Comparison of ENCODE assay signal across 8 cellular contexts in the genomic region with DNA sequence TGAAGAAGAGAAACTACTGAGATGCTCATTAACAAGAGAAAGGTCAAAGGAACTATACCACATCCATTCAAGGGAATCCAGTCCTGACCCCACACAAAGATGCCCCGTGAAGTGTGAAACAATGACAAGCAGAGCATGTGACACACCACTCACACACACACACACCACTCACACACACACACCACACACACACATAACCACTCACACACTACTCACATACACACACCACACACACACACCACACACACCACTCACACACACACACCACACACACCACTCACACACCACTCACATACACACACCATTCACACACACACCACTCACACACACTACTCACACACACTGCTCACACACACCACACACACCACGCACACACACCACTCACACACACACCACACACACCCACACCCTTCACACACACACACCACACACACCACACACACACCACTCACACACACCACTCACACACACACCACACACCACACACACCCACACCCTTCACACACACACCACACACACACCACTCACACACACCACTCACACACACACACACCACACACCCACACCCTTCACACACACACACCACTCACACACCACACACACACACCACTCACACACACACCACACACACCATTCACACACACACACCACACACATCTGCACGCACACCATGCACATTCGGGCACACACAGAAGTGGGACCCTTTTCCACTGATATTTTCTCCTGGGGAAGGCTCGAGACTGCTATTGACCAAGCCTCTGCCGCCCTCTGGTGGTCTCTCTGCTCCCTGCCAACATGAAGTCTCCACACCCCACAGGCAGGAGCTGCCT. TPM values are rescaled to one million over a fixed set of nuclear protein-coding genes. Genes with fewer than 3 reads are reported as not detected.
DNase-seq lines count a peak whose midpoint lies in the region; ATAC-seq, FAIRE-seq and TF ChIP-seq lines count a peak whose summit lies in the region.

No MANE protein-coding gene starts in this region.

- peak; percentile 77 for TF ChIP-seq CTCF in CD4-positive, alpha-beta T cell (IDR thresholded peaks at IDR 0.05)

- CTCF ChIA-PET in CD4-positive, alpha-beta T cell (lab: Charles Lee): interaction anchor here (0.6 to 4.7 kb wide), 21 partner anchors 12 to 230 kb away, joined by 3 to 69 read pairs (median 3); a partner anchor contains a TSS

- no peaks in the 10 kb centered on the region for H3K9me3 ChIP-seq in CD4-positive, alpha-beta T cell (ENCODE audit: control insufficient read depth, low read length)

- peak; percentile 93 for ATAC-seq in CD4-positive, alpha-beta T cell (ENCODE audit: poor library complexity)
- ATAC-seq in naive B cell (ENCODE audit: low read depth in 2 of 2) (peak; percentile 83 to 86), GM21423 (IDR thresholded peaks at IDR 0.05; ENCODE audit: unreplicated experiment) (no peak)

- peak overlapping the region; percentile 19 for H3K27ac Mint-ChIP-seq in CD4-positive, alpha-beta T cell
- H3K27ac Mint-ChIP-seq in naive B cell: peak overlapping the region in 4 of 6 donors; percentile 2 to 95 (median 62)

- POLR2A ChIA-PET in CD4-positive, alpha-beta T cell (lab: Charles Lee): interaction anchor here (0.6 to 1.4 kb wide), 6 partner anchors 17 to 186 kb away, joined by 3 to 10 read pairs (median 4); a partner anchor contains a TSS

- DNase-seq in CD4-positive, alpha-beta T cell: peak; percentile 76 to 90 (median 82)
- peak; percentile 87 for DNase-seq in HTR-8/SVneo (ENCODE audit: insufficient read length, low spot score)
- DNase-seq in OCI-M1 (lab: John Stamatoyannopoulos, UW): peak; percentile 94
- DNase-seq in activated CD8-positive, alpha-beta memory T cell treated with anti-CD3 and anti-CD28 coated beads, Interleukin-2, amount 50 U/mL, for 48 hours: peak; percentile 90
- peak; percentile 82 to 91 for DNase-seq in erythroblast (lab: John Stamatoyannopoulos, UW)
- peak; percentile 71 for DNase-seq in naive B cell
- DNase-seq in stimulated activated CD8-positive, alpha-beta memory T cell treated with anti-CD3 and anti-CD28 coated beads, Interleukin-7, amount 100 ng/mL, for 24 hours (ENCODE audit: low read depth): peak; percentile 72

- no peaks in the 10 kb centered on the region for H3K9me3 Mint-ChIP-seq in CD4-positive, alpha-beta T cell
- peaks cover 0 to 4% (median 0%) of the 10 kb centered on the region in 7 donors for H3K9me3 Mint-ChIP-seq in naive B cell

- peaks cover 10% of the 10 kb centered on the region for H3K4me1 Mint-ChIP-seq in CD4-positive, alpha-beta T cell (ENCODE audit: low read depth)
- peaks cover 7 to 10% (median 8%) of the 10 kb centered on the region in 3 donors for H3K4me1 Mint-ChIP-seq in naive B cell

- TF ChIP-seq POLR2A in erythroblast (IDR thresholded peaks at IDR 0.05; ENCODE audit: low read length): no peak

- intact Hi-C loops in CD4-positive, alpha-beta T cell (cut with DNase I, micrococcal nuclease): loop anchor here (1.0 to 2.0 kb wide), 3 partner anchors 37 to 179 kb away; no protein-coding TSS in a partner anchor

- peaks cover 49% of the 10 kb centered on the region for H3K36me3 Mint-ChIP-seq in CD4-positive, alpha-beta T cell (ENCODE audit: low read depth)
- peaks cover 12 to 16% of the 10 kb centered on the region in 2 donors for H3K36me3 Mint-ChIP-seq in naive B cell

- H3K27me3 ChIP-seq in CD4-positive, alpha-beta T cell (ENCODE audit: control insufficient read depth, insufficient read depth, low read length): no peaks in the 10 kb centered on the region

- FAIRE-seq in HTR-8/SVneo (lab: Jason Lieb, UNC): peak; percentile 100

- H3K27me3 Mint-ChIP-seq in CD4-positive, alpha-beta T cell: no peaks in the 10 kb centered on the region
- no peaks in the 10 kb centered on the region for H3K27me3 Mint-ChIP-seq in naive B cell

- no peak overlapping the region for H3K4me3 Mint-ChIP-seq in CD4-positive, alpha-beta T cell
- peak overlapping the region in 1 of 8 donors; percentile 52 for H3K4me3 Mint-ChIP-seq in naive B cell

- no peak overlapping the region for H3K27ac ChIP-seq in CD4-positive, alpha-beta T cell (ENCODE audit: low read depth, low read length)

RNA-seq across cellular contexts. Expression of a gene that starts 32.0 kb away (rescaled TPM):
- total RNA-seq in CD4-positive, alpha-beta T cell: 10 to 100 TPM; 11.3 to 11.4 TPM
- polyA plus RNA-seq in naive B cell (ENCODE audit: low read depth in 6 of 6): 10 to 100 TPM; 62.2 to 76.0 (median 69.6) TPM

RNA-seq across cellular contexts. Expression of a gene that starts 32.1 kb away (rescaled TPM):
- 10 to 100 TPM; 18.6 to 19.5 TPM for total RNA-seq in CD4-positive, alpha-beta T cell
- 10 to 100 TPM in 3 of 6 donors, 1 to 10 TPM in 3; 8.1 to 14.7 (median 10.1) TPM for polyA plus RNA-seq in naive B cell (ENCODE audit: low read depth in 6 of 6)

RNA-seq across cellular contexts. Expression of a gene that starts 54.9 kb away (rescaled TPM):
- total RNA-seq in CD4-positive, alpha-beta T cell: 1 to 10 TPM; 3.0 to 6.5 TPM
- polyA plus RNA-seq in naive B cell (ENCODE audit: low read depth in 6 of 6): 10 to 100 TPM in 4 of 6 donors, 1 to 10 TPM in 2; 6.2 to 14.8 (median 12.0) TPM

RNA-seq across cellular contexts. Expression of a gene that starts 54.9 kb away (rescaled TPM):
- 10 to 100 TPM; 24.7 TPM for total RNA-seq in CD4-positive, alpha-beta T cell
- 1 to 10 TPM in 5 of 6 donors, not detected in 1; 5.5 to 8.9 (median 6.1) TPM for polyA plus RNA-seq in naive B cell (ENCODE audit: low read depth in 6 of 6)
